12 cellular contexts compared by ENCODE assay signal in genomic region chr3:47362704-47363103, GRCh38. TPM values are rescaled to one million over a fixed set of nuclear protein-coding genes. Genes with fewer than 3 reads are reported as not detected.
A peak's percentile ranks its signal among the peaks of the same experiment; 100 is the strongest.
DNase-seq lines count a peak whose midpoint lies in the region; ATAC-seq and TF ChIP-seq lines count a peak whose summit lies in the region.
"Had no signal": no experiment of that assay in that cellular context is flagged by ENCODE, and none has a peak within 500 bp of the region (broad histone marks: within the 10 kb centered on the region; RNA-seq: fewer than 3 reads in every experiment).

No MANE protein-coding gene starts in this region.

- H3K36me3 ChIP-seq in esophagus (ENCODE audit: control insufficient read depth in 2 of 2, insufficient read depth in 2 of 2, low read length in 1 of 2) (no peaks in the 10 kb centered on the region), transverse colon (no peaks in the 10 kb centered on the region)

- peaks cover 17% of the 10 kb centered on the region for H3K4me1 Mint-ChIP-seq in activated CD8-positive, alpha-beta memory T cell treated with anti-CD3 and anti-CD28 coated beads, Interleukin-2, amount 10 ng/mL, durations not matched to agents 7 days and 5 days
- H3K4me1 Mint-ChIP-seq in stimulated activated effector memory CD8-positive, alpha-beta T cell treated with anti-CD3 and anti-CD28 coated beads, Interleukin-12 subunit alpha, Interleukin-12 subunit beta, amount 100 ng/mL, for 72 hours, result peaks cover 19% of the 10 kb centered on the region

- no peak for TF ChIP-seq EP300 in transverse colon (IDR thresholded peaks at IDR 0.05; ENCODE audit: low read depth)

- intact Hi-C loops in transverse colon (cut with DNase I; ENCODE audit: low total_unique reads), result no loop called here

- H3K4me1 ChIP-seq in esophagus (ENCODE audit: control insufficient read depth in 2 of 2, insufficient read depth in 2 of 2, low read length in 1 of 2) (no peaks in the 10 kb centered on the region), transverse colon (peaks cover 0 to 13% (median 5%) of the 10 kb centered on the region in 4 donors)

- H3K27ac ChIP-seq in esophagus (ENCODE audit: low read depth in 2 of 2, low read length in 1 of 2), result peak overlapping the region; percentile 20 to 61
- no peak overlapping the region for H3K27ac ChIP-seq in transverse colon
- H3K27ac ChIP-seq: VCaP had no signal

- WGBS in esophagus, 2 donors, result 68 to 72% methylated on average over 5 of the region's 5 CpGs
- WGBS in transverse colon (ENCODE audit: low coverage in 1 of 2), 2 donors, result 53 to 70% methylated on average over 4 to 5 of the region's 5 CpGs

- H3K9me3 ChIP-seq in esophagus (ENCODE audit: control insufficient read depth in 2 of 2, insufficient read depth in 1 of 2, low read depth in 1 of 2, low read length in 1 of 2), result peaks cover 7% of the 10 kb centered on the region in 2 donors
- H3K9me3 ChIP-seq in transverse colon, result peaks cover 0 to 16% of the 10 kb centered on the region in 2 donors

- CTCF ChIA-PET in activated CD8-positive, alpha-beta memory T cell treated with anti-CD3 and anti-CD28 coated beads, Interleukin-2, amount 10 ng/mL, durations not matched to agents 7 days and 5 days (lab: Charles Lee), result interaction anchor here (1.3 to 1.4 kb wide), 2 partner anchors 18 to 23 kb away, joined by 3 to 5 read pairs; partner anchors contain the start of gene PTPN23

- no peak for TF ChIP-seq POLR2A in transverse colon (IDR thresholded peaks at IDR 0.05)

- H3K27ac Mint-ChIP-seq in activated CD8-positive, alpha-beta memory T cell treated with anti-CD3 and anti-CD28 coated beads, Interleukin-2, amount 10 ng/mL, durations not matched to agents 7 days and 5 days, result peak overlapping the region; percentile 28
- peak overlapping the region; percentile 89 for H3K27ac Mint-ChIP-seq in stimulated activated effector memory CD8-positive, alpha-beta T cell treated with anti-CD3 and anti-CD28 coated beads, Interleukin-12 subunit alpha, Interleukin-12 subunit beta, amount 100 ng/mL, for 72 hours
- H3K27ac Mint-ChIP-seq: progenitor cell of endocrine pancreas had no signal

- no peak overlapping the region for H3K4me3 Mint-ChIP-seq in activated CD8-positive, alpha-beta memory T cell treated with anti-CD3 and anti-CD28 coated beads, Interleukin-2, amount 10 ng/mL, durations not matched to agents 7 days and 5 days
- H3K4me3 Mint-ChIP-seq in stimulated activated effector memory CD8-positive, alpha-beta T cell treated with anti-CD3 and anti-CD28 coated beads, Interleukin-12 subunit alpha, Interleukin-12 subunit beta, amount 100 ng/mL, for 72 hours, result no peak overlapping the region

- H3K27me3 Mint-ChIP-seq in activated CD8-positive, alpha-beta memory T cell treated with anti-CD3 and anti-CD28 coated beads, Interleukin-2, amount 10 ng/mL, durations not matched to agents 7 days and 5 days, result no peaks in the 10 kb centered on the region
- H3K27me3 Mint-ChIP-seq: progenitor cell of endocrine pancreas had no signal

- H3K4me3 ChIP-seq in esophagus (ENCODE audit: low read depth in 1 of 2, low read length in 2 of 2) (no peak overlapping the region), transverse colon (no peak overlapping the region)

- in situ Hi-C loops in transverse colon (cut with MboI; ENCODE audit: low pct_ligation_motif_present in 1 of 4, low pct_unique_long_range_greater_than_20kb in 1 of 4, low sequenced_read_pairs in 3 of 4), result loop anchor here in 1 of 4 donors (25.0 kb wide), 2 partner anchors 500 to 650 kb away; partner anchors contain the start of genes MYL3, PRSS50 and TMIE

- H3K36me3 Mint-ChIP-seq in activated CD8-positive, alpha-beta memory T cell treated with anti-CD3 and anti-CD28 coated beads, Interleukin-2, amount 10 ng/mL, durations not matched to agents 7 days and 5 days, result peaks cover 16% of the 10 kb centered on the region
- H3K36me3 Mint-ChIP-seq in stimulated activated effector memory CD8-positive, alpha-beta T cell treated with anti-CD3 and anti-CD28 coated beads, Interleukin-12 subunit alpha, Interleukin-12 subunit beta, amount 100 ng/mL, for 72 hours, result peaks cover 7% of the 10 kb centered on the region

- peaks cover 14% of the 10 kb centered on the region for H3K9me3 Mint-ChIP-seq in activated CD8-positive, alpha-beta memory T cell treated with anti-CD3 and anti-CD28 coated beads, Interleukin-2, amount 10 ng/mL, durations not matched to agents 7 days and 5 days (ENCODE audit: low read depth)
- peaks cover 15% of the 10 kb centered on the region for H3K9me3 Mint-ChIP-seq in stimulated activated effector memory CD8-positive, alpha-beta T cell treated with anti-CD3 and anti-CD28 coated beads, Interleukin-12 subunit alpha, Interleukin-12 subunit beta, amount 100 ng/mL, for 72 hours

- H3K27me3 ChIP-seq in esophagus (ENCODE audit: control insufficient read depth in 1 of 2, insufficient read depth in 2 of 2, low read length in 2 of 2) (no peaks in the 10 kb centered on the region), transverse colon (no peaks in the 10 kb centered on the region)

- peak; percentile 23 for ATAC-seq in activated CD8-positive, alpha-beta memory T cell treated with anti-CD3 and anti-CD28 coated beads, Interleukin-2, amount 10 ng/mL, durations not matched to agents 7 days and 5 days
- ATAC-seq in stimulated activated effector memory CD8-positive, alpha-beta T cell treated with anti-CD3 and anti-CD28 coated beads, Interleukin-12 subunit alpha, Interleukin-12 subunit beta, amount 100 ng/mL, for 72 hours, result no peak
- ATAC-seq in GM18868 (IDR thresholded peaks at IDR 0.05; ENCODE audit: unreplicated experiment), result no peak

- no peak for TF ChIP-seq CTCF in transverse colon (IDR thresholded peaks at IDR 0.05)

- peak; percentile 54 for DNase-seq in activated CD8-positive, alpha-beta memory T cell treated with anti-CD3 and anti-CD28 coated beads, Interleukin-2, amount 10 ng/mL, durations not matched to agents 7 days and 5 days
- DNase-seq in activated CD8-positive, alpha-beta memory T cell treated with anti-CD3 and anti-CD28 coated beads, Interleukin-2, amount 50 U/mL, for 48 hours, result no peak
- peak; percentile 83 for DNase-seq in SKM-1 treated with dmso at 0.1 percent for 144 hours (lab: John Stamatoyannopoulos, UW; ENCODE audit: unreplicated experiment)
- no peak for DNase-seq in stimulated activated effector memory CD8-positive, alpha-beta T cell treated with anti-CD3 and anti-CD28 coated beads, Interleukin-12 subunit alpha, Interleukin-12 subunit beta, amount 100 ng/mL, for 72 hours (ENCODE audit: low spot score in 2 of 2)
- DNase-seq in effector CD4-positive, alpha-beta T cell, result no peak
- no peak for DNase-seq in transverse colon
- DNase-seq: kidney glomerular epithelial cell, NCI-H146 had no signal

RNA-seq across cellular contexts. Expression of gene PTPN23, which starts 18.1 kb away (rescaled TPM):
- total RNA-seq in activated CD8-positive, alpha-beta memory T cell treated with anti-CD3 and anti-CD28 coated beads, Interleukin-2, amount 10 ng/mL, durations not matched to agents 7 days and 5 days, result 10 to 100 TPM; 27.0 to 32.9 TPM
- polyA plus RNA-seq in esophagus, result 10 to 100 TPM; 12.2 to 26.7 TPM
- total RNA-seq in transverse colon, result 100 to 1,000 TPM in 1 of 4 donors, 10 to 100 TPM in 3; 26.9 to 199 (median 55.1) TPM

Comparison
In these comparisons a context has a peak if more than half of its experiments do, and no peak if none do; other contexts are left out.
1. DNase-seq: peak in activated CD8-positive, alpha-beta memory T cell treated with anti-CD3 and anti-CD28 coated beads, Interleukin-2, amount 10 ng/mL, durations not matched to agents 7 days and 5 days (single experiment) and SKM-1 treated with dmso at 0.1 percent for 144 hours (single experiment); none in activated CD8-positive, alpha-beta memory T cell treated with anti-CD3 and anti-CD28 coated beads, Interleukin-2, amount 50 U/mL, for 48 hours (single experiment), stimulated activated effector memory CD8-positive, alpha-beta T cell treated with anti-CD3 and anti-CD28 coated beads, Interleukin-12 subunit alpha, Interleukin-12 subunit beta, amount 100 ng/mL, for 72 hours (0 of 2), effector CD4-positive, alpha-beta T cell (single experiment) and transverse colon (single experiment).
2. H3K27ac ChIP-seq: peak in esophagus (2 of 2); none in transverse colon (0 of 4).